In the genomic region with DNA sequence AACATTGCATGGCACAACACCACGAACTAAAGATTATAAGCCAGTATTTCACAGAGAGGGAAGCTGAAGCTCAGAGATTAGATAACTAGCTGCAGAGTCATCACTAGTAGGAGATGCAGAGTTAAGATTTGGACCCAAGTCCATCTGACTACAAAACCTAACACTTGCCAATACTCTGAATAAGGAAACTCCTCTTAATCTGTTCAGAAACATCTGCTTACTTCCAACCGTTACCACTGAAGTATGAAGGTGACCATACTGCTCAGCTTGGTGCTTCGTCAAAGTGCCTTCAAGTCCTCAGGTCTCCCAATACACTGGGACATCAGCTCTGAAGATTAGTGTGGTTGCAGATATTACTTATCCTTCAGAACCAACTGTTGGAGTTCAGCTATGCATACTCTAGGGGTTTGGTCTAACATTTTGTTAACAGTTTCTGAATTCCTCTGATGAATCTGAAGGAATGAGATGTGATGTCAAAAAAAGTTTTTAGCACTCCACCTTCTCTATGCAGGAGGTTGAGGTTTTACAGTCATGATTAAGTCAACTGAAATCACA, we compare ENCODE assay signal across 2 cellular contexts.
TF ChIP-seq lines count a peak whose summit lies in the region.

No MANE protein-coding gene starts in this region.

TF ChIP-seq in IMR-90, 13 proteins besides CTCF, POLR2A, EP300 and RAD21:
- TF ChIP-seq CHD1 (IDR thresholded peaks at IDR 0.05; ENCODE audit: low read depth, low read length) (no peak), FOS (IDR thresholded peaks at IDR 0.05; ENCODE audit: low read depth, low read length) (no peak), MXI1 (IDR thresholded peaks at IDR 0.05; ENCODE audit: borderline replicate concordance, low read depth, low read length) (no peak), MAZ (IDR thresholded peaks at IDR 0.05; ENCODE audit: borderline replicate concordance, low read depth, low read length) (no peak), USF2 (IDR thresholded peaks at IDR 0.05; ENCODE audit: low read depth, low read length) (no peak), MAFK (IDR thresholded peaks at IDR 0.05; ENCODE audit: low read depth, low read length) (no peak), CEBPB (IDR thresholded peaks at IDR 0.05; ENCODE audit: low read depth, low read length) (no peak), ELK1 (IDR thresholded peaks at IDR 0.05; ENCODE audit: borderline replicate concordance, low read depth, low read length) (no peak), BHLHE40 (IDR thresholded peaks at IDR 0.05; ENCODE audit: low read depth, low read length) (no peak), SMC3 (IDR thresholded peaks at IDR 0.05; ENCODE audit: low read depth, low read length) (no peak), NFE2L2 (IDR thresholded peaks at IDR 0.05; ENCODE audit: low read depth, low read length) (no peak), RFX5 (IDR thresholded peaks at IDR 0.05; ENCODE audit: low read depth, low read length) (no peak), RCOR1 (IDR thresholded peaks at IDR 0.05; ENCODE audit: insufficient replicate concordance, low read length) (no peak)

TF ChIP-seq in HEK293T, 16 proteins besides CTCF, POLR2A, EP300 and RAD21:
- TF ChIP-seq LEF1 (IDR thresholded peaks at IDR 0.05; ENCODE audit: borderline replicate concordance) (no peak), L3MBTL2 (conservative IDR thresholded peaks at IDR 0.05) (no peak), ARNT (IDR thresholded peaks at IDR 0.05) (no peak), FOXM1 (IDR thresholded peaks at IDR 0.05; ENCODE audit: borderline replicate concordance) (no peak), TARDBP (IDR thresholded peaks at IDR 0.05) (no peak), NFRKB (IDR thresholded peaks at IDR 0.05) (no peak)
TF ChIP-seq in HEK293T: peak in this region for 0.
